Comparison of ENCODE assay signal across 8 cellular contexts in the genomic region with DNA sequence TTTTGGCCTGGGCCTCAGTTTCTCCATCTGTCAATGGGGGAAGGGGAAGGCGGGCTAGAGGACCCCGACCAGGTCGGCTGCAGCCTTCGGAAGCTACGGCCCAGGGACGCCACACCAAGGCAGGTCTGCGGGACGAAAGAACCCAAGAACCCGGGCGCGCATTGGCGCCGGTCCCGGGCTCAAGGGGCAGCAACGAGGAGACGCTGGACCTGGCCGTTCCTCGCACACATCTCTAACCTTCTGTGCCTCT. TPM values are rescaled to one million over a fixed set of nuclear protein-coding genes. Genes with fewer than 3 reads are reported as not detected.
DNase-seq lines count a peak whose midpoint lies in the region; ATAC-seq and TF ChIP-seq lines count a peak whose summit lies in the region.

No MANE protein-coding gene starts in this region.

- TF ChIP-seq CTCF in body of pancreas (IDR thresholded peaks at IDR 0.05): peak in 1 of 7 experiments; percentile 32
- TF ChIP-seq CTCF in lower lobe of right lung (IDR thresholded peaks at IDR 0.05): no peak
- TF ChIP-seq CTCF in upper lobe of right lung (IDR thresholded peaks at IDR 0.05): no peak

- no peaks in the 10 kb centered on the region for H3K9me3 ChIP-seq in body of pancreas
- no peaks in the 10 kb centered on the region for H3K9me3 ChIP-seq in lower lobe of right lung
- no peaks in the 10 kb centered on the region for H3K9me3 ChIP-seq in upper lobe of right lung

- no peak for DNase-seq in activated naive CD4-positive, alpha-beta T cell treated with anti-CD3 and anti-CD28 coated beads, Interleukin-2, amount 10 ng/mL, durations not matched to agents 7 days and 5 days
- no peak for DNase-seq in activated naive CD4-positive, alpha-beta T cell treated with Interleukin-2 at 50 U/mL for 16 hours
- DNase-seq in body of pancreas: no peak
- DNase-seq in lower lobe of right lung: no peak
- DNase-seq in upper lobe of right lung: no peak
- no peak for DNase-seq in NK-92 treated with Interleukin-12 subunit alpha and Interleukin-12 subunit beta, amount 100 ng/mL, for 24 hours (lab: John Stamatoyannopoulos, UW)
- no peak for DNase-seq in NCI-H2107 (lab: John Stamatoyannopoulos, UW)
- DNase-seq in HPDE6-E6E7 (ENCODE audit: extremely low spot score): no peak

- H3K27me3 Mint-ChIP-seq in activated naive CD4-positive, alpha-beta T cell treated with anti-CD3 and anti-CD28 coated beads, Interleukin-2, amount 10 ng/mL, durations not matched to agents 7 days and 5 days: peaks cover 3% of the 10 kb centered on the region

- TF ChIP-seq POLR2A in body of pancreas (IDR thresholded peaks at IDR 0.05): no peak

- H3K4me3 ChIP-seq in body of pancreas (peak overlapping the region; percentile 40 to 56), lower lobe of right lung (peak overlapping the region; percentile 77), upper lobe of right lung (peak overlapping the region; percentile 93)

- ATAC-seq in body of pancreas: no peak
- peak in 1 of 2 donors; percentile 2 for ATAC-seq in lower lobe of right lung
- peak; percentile 4 for ATAC-seq in upper lobe of right lung

- H3K4me1 Mint-ChIP-seq in activated naive CD4-positive, alpha-beta T cell treated with anti-CD3 and anti-CD28 coated beads, Interleukin-2, amount 10 ng/mL, durations not matched to agents 7 days and 5 days: peaks cover 37% of the 10 kb centered on the region

- H3K27ac ChIP-seq in body of pancreas (peak overlapping the region; percentile 90 to 100 (median 99)), lower lobe of right lung (peak overlapping the region; percentile 98), upper lobe of right lung (peak overlapping the region; percentile 99)

- CTCF ChIA-PET in activated naive CD4-positive, alpha-beta T cell treated with anti-CD3 and anti-CD28 coated beads, Interleukin-2, amount 10 ng/mL, durations not matched to agents 7 days and 5 days (lab: Charles Lee): interaction anchor here (0.6 to 13.3 kb wide), 4 partner anchors 9 to 73 kb away, joined by 3 to 299 read pairs (median 8); no protein-coding TSS in a partner anchor

- H3K4me1 ChIP-seq in body of pancreas: peaks cover 40% of the 10 kb centered on the region
- peaks cover 45% of the 10 kb centered on the region for H3K4me1 ChIP-seq in lower lobe of right lung
- peaks cover 27% of the 10 kb centered on the region for H3K4me1 ChIP-seq in upper lobe of right lung

- peaks cover 24% of the 10 kb centered on the region for H3K36me3 Mint-ChIP-seq in activated naive CD4-positive, alpha-beta T cell treated with anti-CD3 and anti-CD28 coated beads, Interleukin-2, amount 10 ng/mL, durations not matched to agents 7 days and 5 days

- 0% methylated on average over 3 to 18 of the region's 18 CpGs for WGBS in body of pancreas, 2 donors

- intact Hi-C loops in body of pancreas (cut with DNase I) (no loop called here), lower lobe of right lung (cut with DNase I) (no loop called here), upper lobe of right lung (cut with DNase I) (no loop called here)

- no peaks in the 10 kb centered on the region for H3K27me3 ChIP-seq in body of pancreas
- no peaks in the 10 kb centered on the region for H3K27me3 ChIP-seq in lower lobe of right lung (ENCODE audit: low read depth)
- H3K27me3 ChIP-seq in upper lobe of right lung: no peaks in the 10 kb centered on the region

- H3K9me3 Mint-ChIP-seq in activated naive CD4-positive, alpha-beta T cell treated with anti-CD3 and anti-CD28 coated beads, Interleukin-2, amount 10 ng/mL, durations not matched to agents 7 days and 5 days: no peaks in the 10 kb centered on the region

- peak overlapping the region; percentile 90 for H3K4me3 Mint-ChIP-seq in activated naive CD4-positive, alpha-beta T cell treated with anti-CD3 and anti-CD28 coated beads, Interleukin-2, amount 10 ng/mL, durations not matched to agents 7 days and 5 days

- H3K36me3 ChIP-seq in body of pancreas (replicated peaks in 1 of 2; ENCODE audit: insufficient read depth in 1 of 2, low read depth in 2 of 2) (no peaks in the 10 kb centered on the region), lower lobe of right lung (peaks cover 12% of the 10 kb centered on the region), upper lobe of right lung (no peaks in the 10 kb centered on the region)

- peak overlapping the region; percentile 98 for H3K27ac Mint-ChIP-seq in activated naive CD4-positive, alpha-beta T cell treated with anti-CD3 and anti-CD28 coated beads, Interleukin-2, amount 10 ng/mL, durations not matched to agents 7 days and 5 days

RNA-seq across cellular contexts. Expression of gene ILF3, which starts 0.7 kb away (rescaled TPM):
- total RNA-seq in body of pancreas: 100 to 1,000 TPM in 1 of 2 donors, 10 to 100 TPM in 1; 90.3 to 150 TPM
- 175 TPM for total RNA-seq in lower lobe of right lung
- total RNA-seq in upper lobe of right lung: 182 TPM

RNA-seq across cellular contexts. Expression of gene SLC44A2, which starts 28.1 kb away (rescaled TPM):
- total RNA-seq in body of pancreas (10 to 100 TPM; 47.5 to 56.4 TPM), lower lobe of right lung (256 TPM), upper lobe of right lung (293 TPM)

RNA-seq across cellular contexts. Expression of gene QTRT1, which starts 47.8 kb away (rescaled TPM):
- total RNA-seq in body of pancreas (10 to 100 TPM; 71.6 to 89.7 TPM), lower lobe of right lung (29.7 TPM), upper lobe of right lung (30.3 TPM)
